ENCODE assay signal across 29 cellular contexts in genomic region chr17:33266116-33266515, GRCh38. TPM values are rescaled to one million over a fixed set of nuclear protein-coding genes. Genes with fewer than 3 reads are reported as not detected.
DNase-seq lines count a peak whose midpoint lies in the region; ATAC-seq, FAIRE-seq and TF ChIP-seq lines count a peak whose summit lies in the region.
"Had no signal": no experiment of that assay in that cellular context is flagged by ENCODE, and none has a peak within 500 bp of the region (broad histone marks: within the 10 kb centered on the region; RNA-seq: fewer than 3 reads in every experiment).

No MANE protein-coding gene starts in this region.

- no peak for TF ChIP-seq POLR2A in A549 (IDR thresholded peaks at IDR 0.05; ENCODE audit: low read length)

- TF ChIP-seq RAD21 in A549 (conservative IDR thresholded peaks at IDR 0.05 in 1 of 2, IDR thresholded peaks at IDR 0.05 in 1 of 2) = no peak

- POLR2A ChIA-PET in A549 (lab: Yijun Ruan, JAX) = no interaction called here

- FAIRE-seq in A549 (lab: Jason Lieb, UNC) (peak; percentile 36), keratinocyte (lab: Jason Lieb, UNC) (peak; percentile 41)
- FAIRE-seq: GM12892, RCC 7860 had no signal

- no peaks in the 10 kb centered on the region for H3K9me1 ChIP-seq in keratinocyte (ENCODE audit: control insufficient read depth, extremely low read depth, insufficient read depth, low read length)

- H3K9me3 ChIP-seq in A549 (no peaks in the 10 kb centered on the region), RWPE2 (ENCODE audit: severe bottlenecking) (no peaks in the 10 kb centered on the region), keratinocyte (ENCODE audit: control insufficient read depth, low read depth, low read length) (no peaks in the 10 kb centered on the region), psoas muscle (no peaks in the 10 kb centered on the region)
- H3K9me3 ChIP-seq: BLaER1, SJSA1 had no signal

- CTCF ChIA-PET in A549 (lab: Yijun Ruan, JAX) = interaction anchor here (3.5 kb wide), 1 partner anchor 25 kb away, joined by 20 read pairs; no protein-coding TSS in a partner anchor

- DNase-seq in A549 (ENCODE audit: low read depth in 1 of 2, low spot score in 1 of 2) = no peak
- peak; percentile 29 for DNase-seq in EH (ENCODE audit: low read depth)
- DNase-seq in RWPE2 (ENCODE audit: low spot score) = no peak
- DNase-seq in keratinocyte (ENCODE audit: low read depth, low spot score) = no peak
- DNase-seq in psoas muscle = no peak
- DNase-seq in stimulated activated CD4-positive, alpha-beta T cell treated with anti-CD3 and anti-CD28 coated beads, Interleukin-2, amount 100 ng/mL, for 24 hours = no peak
- DNase-seq in activated CD4-positive, alpha-beta T cell treated with anti-CD3 and anti-CD28 coated beads, Interleukin-2, amount 50 U/mL, for 1 hour = no peak
- DNase-seq: 8988T; CD4-positive, alpha-beta T cell; COR-L47; DMS 273 treated with DMSO at 0.1 percent for 48 hours; DMS79 treated with DMSO at 0.1 percent for 48 hours; GOT3; HCEC 1CT; Karpas-422; MV-4-11; NCI-H1105 treated with DMSO at 0.1 percent for 48 hours; NCI-H2029 treated with DMSO at 0.1 percent for 48 hours; NCI-H226; NCI-H510A treated with DMSO at 0.1 percent for 48 hours; NCI-H774; SW 1271 had no signal

- TF ChIP-seq EP300 in A549 (IDR thresholded peaks at IDR 0.05) = no peak

- H3K36me3 ChIP-seq in RWPE2 (ENCODE audit: low read depth) (no peaks in the 10 kb centered on the region), keratinocyte (ENCODE audit: control insufficient read depth in 2 of 2, extremely low read depth in 1 of 2, insufficient read depth in 2 of 2, low read length in 2 of 2) (no peaks in the 10 kb centered on the region), psoas muscle (ENCODE audit: insufficient read depth in 1 of 2, low read depth in 1 of 2) (no peaks in the 10 kb centered on the region)
- H3K36me3 ChIP-seq: BLaER1, SJSA1 had no signal

- intact Hi-C loops in psoas muscle (cut with DNase I) = no loop called here

- H3K4me2 ChIP-seq in A549 = no peak overlapping the region; the same call in 2 of the 3 replicates
- H3K4me2 ChIP-seq in keratinocyte (ENCODE audit: control insufficient read depth, extremely low read depth, insufficient read depth, low read depth, low read length) = no peak overlapping the region
- H3K4me2 ChIP-seq: BLaER1 had no signal

- no peak overlapping the region for H3K9ac ChIP-seq in keratinocyte (ENCODE audit: control insufficient read depth, extremely low read depth, insufficient read depth, low read length)
- H3K9ac ChIP-seq: BLaER1 had no signal

- no peaks in the 10 kb centered on the region for H4K20me1 ChIP-seq in keratinocyte (ENCODE audit: control insufficient read depth, extremely low read depth, insufficient read depth, low read length)

- ATAC-seq in A549 = no peak
- no peak for ATAC-seq in RWPE2 (ENCODE audit: low read depth)
- no peak for ATAC-seq in psoas muscle
- ATAC-seq: Right ventricle myocardium inferior had no signal

- peak overlapping the region; percentile 10 to 63; a peak in 3 of 6 replicates for H3K27ac ChIP-seq in A549
- H3K27ac ChIP-seq in RWPE2 (ENCODE audit: poor library complexity, severe bottlenecking) = peak overlapping the region; percentile 93
- H3K27ac ChIP-seq in keratinocyte (ENCODE audit: control insufficient read depth, insufficient read depth, low read length) = no peak overlapping the region
- H3K27ac ChIP-seq in psoas muscle = no peak overlapping the region
- H3K27ac ChIP-seq: BLaER1, SJSA1 had no signal

- H3K4me3 ChIP-seq in A549 (no peak overlapping the region), RWPE2 (ENCODE audit: severe bottlenecking) (no peak overlapping the region), keratinocyte (ENCODE audit: control insufficient read depth in 2 of 3, extremely low read depth in 1 of 3, insufficient read depth in 2 of 3, low read depth in 1 of 3, low read length in 3 of 3) (no peak overlapping the region), psoas muscle (no peak overlapping the region)
- H3K4me3 ChIP-seq: BLaER1, SJSA1 had no signal

- H3K79me2 ChIP-seq in keratinocyte (ENCODE audit: control insufficient read depth, insufficient read depth, low read length) = no peaks in the 10 kb centered on the region

- dilution Hi-C loops in keratinocyte (cut with MboI; ENCODE audit: extremely low pct_ligation_motif_present, low sequenced_read_pairs) = no loop called here

- TF ChIP-seq CTCF in A549 (IDR thresholded peaks at IDR 0.05) = no peak
- TF ChIP-seq CTCF in RWPE2 (IDR thresholded peaks at IDR 0.05; ENCODE audit: poor library complexity, severe bottlenecking) = no peak
- TF ChIP-seq CTCF in keratinocyte (optimal IDR thresholded peaks at IDR 0.05 in 1 of 3, IDR thresholded peaks at IDR 0.05 in 1 of 3, conservative IDR thresholded peaks at IDR 0.05 in 1 of 3; ENCODE audit: extremely low read depth in 1 of 3, insufficient read depth in 2 of 3, low read length in 3 of 3) = no peak
- no peak for TF ChIP-seq CTCF in psoas muscle (IDR thresholded peaks at IDR 0.05)

- no peaks in the 10 kb centered on the region for H3K27me3 ChIP-seq in RWPE2 (ENCODE audit: insufficient read depth, poor library complexity, severe bottlenecking)
- H3K27me3 ChIP-seq in keratinocyte (ENCODE audit: control insufficient read depth, extremely low read depth, insufficient read depth, low read length) = no peaks in the 10 kb centered on the region
- H3K27me3 ChIP-seq in psoas muscle (ENCODE audit: insufficient read depth in 3 of 3, low read length in 2 of 3) = peaks cover 0 to 20% (median 0%) of the 10 kb centered on the region in 3 donors
- H3K27me3 ChIP-seq: BLaER1, SJSA1 had no signal

- no peak overlapping the region for H2AFZ ChIP-seq in keratinocyte (ENCODE audit: control insufficient read depth, low read length)

- peaks cover 28% of the 10 kb centered on the region for H3K4me1 ChIP-seq in A549
- H3K4me1 ChIP-seq in RWPE2 (ENCODE audit: insufficient read depth, poor library complexity, severe bottlenecking) = peaks cover 17% of the 10 kb centered on the region
- peaks cover 18% of the 10 kb centered on the region for H3K4me1 ChIP-seq in keratinocyte (ENCODE audit: control insufficient read depth, extremely low read depth, insufficient read depth, low read length)
- H3K4me1 ChIP-seq in psoas muscle = no peaks in the 10 kb centered on the region

- 77% methylated on average over 1 of the region's 1 CpG for WGBS in A549 (ENCODE audit: missing lambda C conversion rate)
- WGBS in psoas muscle, 3 donors = 3 to 20% (median 11%) methylated on average over 1 of the region's 1 CpG

TF ChIP-seq in A549, 52 proteins besides CTCF, POLR2A, EP300 and RAD21:
- TF ChIP-seq MAZ (IDR thresholded peaks at IDR 0.05; ENCODE audit: borderline replicate concordance, low read depth, low read length) (no peak), KDM1A (IDR thresholded peaks at IDR 0.05; ENCODE audit: low read depth) (no peak), RFX5 (IDR thresholded peaks at IDR 0.05) (no peak), ZNF302 (CRISPR knock-in tag; IDR thresholded peaks at IDR 0.05) (no peak), EHMT2 (IDR thresholded peaks at IDR 0.05; ENCODE audit: low read depth) (no peak), HDAC2 (IDR thresholded peaks at IDR 0.05) (no peak), MAFK (IDR thresholded peaks at IDR 0.05; ENCODE audit: partially characterized antibody) (no peak), RCOR1 (IDR thresholded peaks at IDR 0.05; ENCODE audit: low read depth, low read length) (no peak)

RNA-seq across cellular contexts. Expression of gene ASIC2, which starts 27.0 kb away (rescaled TPM):
- polyA plus RNA-seq in A549 (2011; rRNA removed) (1.9 and 2.2 TPM in 2 replicates), A549 (2017; fragmentation: RNase III; extraction: RNeasy Plus Mini Kit Qiagen cat#74134 plus additional on column Dnase treatment) (1.5 to 1.9 TPM (median 1.6 TPM) in 3 replicates), keratinocyte (not detected in 3 replicates), psoas muscle (under 1 TPM in 1 of 3 donors, not detected in 2; 0.01 TPM)
- polyA plus RNA-seq in A549 (2012; cell fraction: cytosol; rRNA removed) = 1.0 and 1.5 TPM in 2 replicates
- polyA plus RNA-seq in A549 (2012; cell fraction: nucleus; rRNA removed) = 1.3 and 1.7 TPM in 2 replicates
- 2.8 and 3.7 TPM in 2 replicates for polyA minus RNA-seq in A549 (2011; rRNA and poly(A)+ RNA removed)
- polyA plus RNA-seq in keratinocyte (2011; ENCODE audit: low read depth) = not detected
- polyA plus RNA-seq in keratinocyte (2011; cell fraction: cytosol; rRNA removed) = 0.03 TPM in 1 of 2 replicates, not detected in the other
- not detected in 2 replicates for polyA plus RNA-seq in keratinocyte (2011; cell fraction: nucleus; rRNA removed)
- polyA plus RNA-seq in keratinocyte (2012; ENCODE audit: low replicate concordance) = not detected in 2 replicates
- 0.06 TPM in 1 of 3 replicates, not detected in the others for polyA minus RNA-seq in keratinocyte
- polyA minus RNA-seq in keratinocyte (2011; cell fraction: cytosol; rRNA and poly(A)+ RNA removed) = not detected
- not detected in 2 replicates for polyA minus RNA-seq in keratinocyte (2011; cell fraction: nucleus; rRNA and poly(A)+ RNA removed)
- not detected for total RNA-seq in psoas muscle
- total RNA-seq: CD4-positive, alpha-beta T cell; M059J; OCI-LY7; Right ventricle myocardium inferior; SJSA1 had no signal

Comparison
In these comparisons a context has a peak if more than half of its experiments do, and no peak if none do; other contexts are left out.
1. H3K27ac ChIP-seq: peak in A549 (2 of 2) and RWPE2 (single experiment); none in keratinocyte (single experiment) and psoas muscle (single experiment).